ENCODE assay signal across 14 cellular contexts in the genomic region with DNA sequence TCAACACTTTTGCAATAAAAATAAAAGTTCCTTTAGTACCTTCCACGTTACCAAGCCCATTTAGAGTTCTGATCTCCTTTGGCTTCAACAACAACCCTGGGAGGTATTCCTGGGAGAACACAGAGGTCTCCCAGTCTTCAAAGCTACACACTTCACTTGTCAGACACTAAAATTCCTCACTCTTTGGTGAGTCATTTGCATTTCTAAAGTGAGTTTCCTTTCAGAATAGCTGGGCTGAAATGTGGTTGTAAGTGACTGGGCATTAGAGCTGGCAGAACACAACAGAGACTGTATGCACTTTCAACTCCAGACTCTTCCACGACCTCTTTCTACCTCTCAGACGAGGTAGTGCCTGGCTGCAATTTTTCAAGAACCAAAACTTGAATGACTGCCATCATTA. TPM values are rescaled to one million over a fixed set of nuclear protein-coding genes. Genes with fewer than 3 reads are reported as not detected.
DNase-seq lines count a peak whose midpoint lies in the region; ATAC-seq, FAIRE-seq and TF ChIP-seq lines count a peak whose summit lies in the region.
"Had no signal": no experiment of that assay in that cellular context is flagged by ENCODE, and none has a peak within 500 bp of the region (broad histone marks: within the 10 kb centered on the region; RNA-seq: fewer than 3 reads in every experiment).

No MANE protein-coding gene starts in this region.

- peak overlapping the region; percentile 67 for H3K4me2 ChIP-seq in astrocyte (ENCODE audit: low read length)

- ATAC-seq in HG02798 (IDR thresholded peaks at IDR 0.05; ENCODE audit: poor library complexity, unreplicated experiment), result no peak
- no peak for ATAC-seq in activated CD8-positive, alpha-beta memory T cell treated with anti-CD3 and anti-CD28 coated beads, Interleukin-2, amount 10 ng/mL, durations not matched to agents 7 days and 5 days
- ATAC-seq: gastroesophageal sphincter had no signal

- H3K9me3 Mint-ChIP-seq in astrocyte (ENCODE audit: unreplicated experiment), result peaks cover 5% of the 10 kb centered on the region
- H3K9me3 Mint-ChIP-seq in activated CD8-positive, alpha-beta memory T cell treated with anti-CD3 and anti-CD28 coated beads, Interleukin-2, amount 10 ng/mL, durations not matched to agents 7 days and 5 days (ENCODE audit: low read depth), result peaks cover 3% of the 10 kb centered on the region

- no peaks in the 10 kb centered on the region for H3K27me3 Mint-ChIP-seq in astrocyte (ENCODE audit: low read depth, unreplicated experiment)
- H3K27me3 Mint-ChIP-seq in activated CD8-positive, alpha-beta memory T cell treated with anti-CD3 and anti-CD28 coated beads, Interleukin-2, amount 10 ng/mL, durations not matched to agents 7 days and 5 days, result peaks cover 3% of the 10 kb centered on the region
- H3K27me3 Mint-ChIP-seq: activated naive CD8-positive, alpha-beta T cell treated with anti-CD3 and anti-CD28 coated beads for 36 hours had no signal

- CTCF ChIA-PET in HEK293 (lab: Yijun Ruan, JAX), result interaction anchor here (0.6 to 3.4 kb wide), 5 partner anchors 10 to 213 kb away, joined by 3 to 22 read pairs (median 3); no protein-coding TSS in a partner anchor
- CTCF ChIA-PET in activated CD8-positive, alpha-beta memory T cell treated with anti-CD3 and anti-CD28 coated beads, Interleukin-2, amount 10 ng/mL, durations not matched to agents 7 days and 5 days (lab: Charles Lee), result interaction anchor here (1.1 to 1.2 kb wide), 3 partner anchors 8 to 33 kb away, joined by 3 to 4 read pairs (median 3); partner anchors contain the start of gene F2RL1

- POLR2A ChIA-PET in HEK293 (lab: Yijun Ruan, JAX), result interaction anchor here (0.6 to 3.4 kb wide), 3 partner anchors 12 to 19 kb away, joined by 3 to 35 read pairs (median 13); partner anchors contain the start of gene F2RL1

- H3K36me3 Mint-ChIP-seq in astrocyte (ENCODE audit: low read depth, unreplicated experiment), result no peaks in the 10 kb centered on the region
- H3K36me3 Mint-ChIP-seq in activated CD8-positive, alpha-beta memory T cell treated with anti-CD3 and anti-CD28 coated beads, Interleukin-2, amount 10 ng/mL, durations not matched to agents 7 days and 5 days, result no peaks in the 10 kb centered on the region
- H3K36me3 Mint-ChIP-seq: activated naive CD8-positive, alpha-beta T cell treated with anti-CD3 and anti-CD28 coated beads for 36 hours had no signal

- H3K4me1 Mint-ChIP-seq in astrocyte (ENCODE audit: low read depth, unreplicated experiment), result peaks cover 45% of the 10 kb centered on the region
- H3K4me1 Mint-ChIP-seq in activated CD8-positive, alpha-beta memory T cell treated with anti-CD3 and anti-CD28 coated beads, Interleukin-2, amount 10 ng/mL, durations not matched to agents 7 days and 5 days, result no peaks in the 10 kb centered on the region
- H3K4me1 Mint-ChIP-seq: activated naive CD8-positive, alpha-beta T cell treated with anti-CD3 and anti-CD28 coated beads for 36 hours; naive B cell had no signal

- no peak overlapping the region for H3K4me3 ChIP-seq in HEK293 (ENCODE audit: low read depth, low read length)
- H3K4me3 ChIP-seq in astrocyte (ENCODE audit: insufficient read depth, low read depth, low read length), result no peak overlapping the region
- no peak overlapping the region for H3K4me3 ChIP-seq in suprapubic skin
- H3K4me3 ChIP-seq: gastroesophageal sphincter, MG63, thoracic aorta had no signal

- TF ChIP-seq CTCF in HEK293 (tag by site-specific recombination; IDR thresholded peaks at IDR 0.05) (no peak), astrocyte (IDR thresholded peaks at IDR 0.05; ENCODE audit: insufficient read depth, low read depth, low read length) (no peak), suprapubic skin (IDR thresholded peaks at IDR 0.05) (no peak)

- FAIRE-seq in astrocyte (lab: Jason Lieb, UNC), result peak; percentile 69

- peak overlapping the region; percentile 93 for H3K27ac Mint-ChIP-seq in astrocyte (ENCODE audit: unreplicated experiment)
- no peak overlapping the region for H3K27ac Mint-ChIP-seq in activated CD8-positive, alpha-beta memory T cell treated with anti-CD3 and anti-CD28 coated beads, Interleukin-2, amount 10 ng/mL, durations not matched to agents 7 days and 5 days
- H3K27ac Mint-ChIP-seq: activated naive CD8-positive, alpha-beta T cell treated with anti-CD3 and anti-CD28 coated beads for 36 hours; naive B cell had no signal

- peak; percentile 91 for DNase-seq in astrocyte (ENCODE audit: low read depth)
- DNase-seq in iPS DF 19.7 (ENCODE audit: low read depth, low spot score), result peak; percentile 89
- no peak for DNase-seq in suprapubic skin (ENCODE audit: low spot score in 2 of 2)
- DNase-seq in activated CD8-positive, alpha-beta memory T cell treated with anti-CD3 and anti-CD28 coated beads, Interleukin-2, amount 10 ng/mL, durations not matched to agents 7 days and 5 days, result no peak
- no peak for DNase-seq in activated gamma-delta T cell (lab: John Stamatoyannopoulos, UW)
- DNase-seq: activated naive CD8-positive, alpha-beta T cell treated with anti-CD3 and anti-CD28 coated beads for 36 hours; MG63; naive B cell; OCI-M1; stimulated activated CD4-positive, alpha-beta T cell treated with anti-CD3 and anti-CD28 coated beads, Interleukin-2, amount 100 ng/mL, for 24 hours had no signal

- H3K9me3 ChIP-seq in HEK293 (ENCODE audit: control insufficient read depth, insufficient read depth, low read depth, low read length) (no peaks in the 10 kb centered on the region), astrocyte (ENCODE audit: insufficient read depth, low read depth, low read length) (no peaks in the 10 kb centered on the region), suprapubic skin (no peaks in the 10 kb centered on the region)
- H3K9me3 ChIP-seq: gastroesophageal sphincter, MG63, thoracic aorta had no signal

- WGBS in suprapubic skin, result 63% methylated on average over 3 of the region's 3 CpGs

- H3K79me2 ChIP-seq in astrocyte (ENCODE audit: insufficient read depth, low read length), result no peaks in the 10 kb centered on the region

- H3K36me3 ChIP-seq in HEK293 (ENCODE audit: control insufficient read depth in 2 of 2, insufficient read depth in 1 of 2, low read length in 2 of 2), result no peaks in the 10 kb centered on the region
- no peaks in the 10 kb centered on the region for H3K36me3 ChIP-seq in astrocyte (ENCODE audit: insufficient read depth, low read length)
- H3K36me3 ChIP-seq in suprapubic skin, result no peaks in the 10 kb centered on the region
- H3K36me3 ChIP-seq: gastroesophageal sphincter, MG63, thoracic aorta had no signal

- no peaks in the 10 kb centered on the region for H4K20me1 ChIP-seq in astrocyte (ENCODE audit: insufficient read depth, low read length)

- no peak for TF ChIP-seq POLR2A in suprapubic skin (IDR thresholded peaks at IDR 0.05)

- TF ChIP-seq EP300 in suprapubic skin (IDR thresholded peaks at IDR 0.05), result no peak

- no peak overlapping the region for H3K27ac ChIP-seq in HEK293 (ENCODE audit: extremely low read depth, low read depth, low read length)
- H3K27ac ChIP-seq in astrocyte (ENCODE audit: low read depth, low read length), result peak overlapping the region; percentile 95
- H3K27ac ChIP-seq in suprapubic skin, result peak overlapping the region; percentile 16
- H3K27ac ChIP-seq: gastroesophageal sphincter, thoracic aorta had no signal

- peak overlapping the region; percentile 2 for H3K4me3 Mint-ChIP-seq in astrocyte (ENCODE audit: unreplicated experiment)
- H3K4me3 Mint-ChIP-seq in activated CD8-positive, alpha-beta memory T cell treated with anti-CD3 and anti-CD28 coated beads, Interleukin-2, amount 10 ng/mL, durations not matched to agents 7 days and 5 days, result no peak overlapping the region
- H3K4me3 Mint-ChIP-seq: activated naive CD8-positive, alpha-beta T cell treated with anti-CD3 and anti-CD28 coated beads for 36 hours; naive B cell had no signal

- H3K9ac ChIP-seq in astrocyte (ENCODE audit: low read length), result peak overlapping the region; percentile 76

- H3K4me1 ChIP-seq in HEK293 (ENCODE audit: control insufficient read depth, insufficient read depth, low read length), result peaks cover 4% of the 10 kb centered on the region
- peaks cover 51% of the 10 kb centered on the region for H3K4me1 ChIP-seq in astrocyte (ENCODE audit: insufficient read depth, low read length)
- H3K4me1 ChIP-seq in suprapubic skin, result peaks cover 37% of the 10 kb centered on the region
- H3K4me1 ChIP-seq: gastroesophageal sphincter had no signal

- H2AFZ ChIP-seq in astrocyte (ENCODE audit: low read depth, low read length), result no peak overlapping the region

- H3K27me3 ChIP-seq in astrocyte (ENCODE audit: insufficient read depth, low read length), result no peaks in the 10 kb centered on the region
- no peaks in the 10 kb centered on the region for H3K27me3 ChIP-seq in suprapubic skin
- H3K27me3 ChIP-seq: gastroesophageal sphincter, MG63 had no signal

TF ChIP-seq in HEK293, 187 proteins besides CTCF, POLR2A, EP300 and RAD21 (continues in another document):
- TF ChIP-seq ZNF140 (tag by site-specific recombination; IDR thresholded peaks at IDR 0.05) (no peak), ZNF623 (tag by site-specific recombination; IDR thresholded peaks at IDR 0.05) (no peak), ZNF664 (tag by site-specific recombination; IDR thresholded peaks at IDR 0.05) (no peak), ZBTB17 (tag by site-specific recombination; IDR thresholded peaks at IDR 0.05) (no peak)
- TF ChIP-seq, protein P1, sequence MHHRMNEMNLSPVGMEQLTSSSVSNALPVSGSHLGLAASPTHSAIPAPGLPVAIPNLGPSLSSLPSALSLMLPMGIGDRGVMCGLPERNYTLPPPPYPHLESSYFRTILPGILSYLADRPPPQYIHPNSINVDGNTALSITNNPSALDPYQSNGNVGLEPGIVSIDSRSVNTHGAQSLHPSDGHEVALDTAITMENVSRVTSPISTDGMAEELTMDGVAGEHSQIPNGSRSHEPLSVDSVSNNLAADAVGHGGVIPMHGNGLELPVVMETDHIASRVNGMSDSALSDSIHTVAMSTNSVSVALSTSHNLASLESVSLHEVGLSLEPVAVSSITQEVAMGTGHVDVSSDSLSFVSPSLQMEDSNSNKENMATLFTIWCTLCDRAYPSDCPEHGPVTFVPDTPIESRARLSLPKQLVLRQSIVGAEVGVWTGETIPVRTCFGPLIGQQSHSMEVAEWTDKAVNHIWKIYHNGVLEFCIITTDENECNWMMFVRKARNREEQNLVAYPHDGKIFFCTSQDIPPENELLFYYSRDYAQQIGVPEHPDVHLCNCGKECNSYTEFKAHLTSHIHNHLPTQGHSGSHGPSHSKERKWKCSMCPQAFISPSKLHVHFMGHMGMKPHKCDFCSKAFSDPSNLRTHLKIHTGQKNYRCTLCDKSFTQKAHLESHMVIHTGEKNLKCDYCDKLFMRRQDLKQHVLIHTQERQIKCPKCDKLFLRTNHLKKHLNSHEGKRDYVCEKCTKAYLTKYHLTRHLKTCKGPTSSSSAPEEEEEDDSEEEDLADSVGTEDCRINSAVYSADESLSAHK (tag by site-specific recombination; IDR thresholded peaks at IDR 0.05), result no peak

RNA-seq across cellular contexts. Expression of gene F2RL1, which starts 11.5 kb away (rescaled TPM):
- 140 and 164 TPM in 2 replicates for total RNA-seq in astrocyte
- 100 to 1,000 TPM in 2 of 4 donors, 10 to 100 TPM in 2; 20.8 to 107 (median 77.7) TPM for total RNA-seq in suprapubic skin
- under 1 TPM; 0.47 to 0.82 TPM for total RNA-seq in activated CD8-positive, alpha-beta memory T cell treated with anti-CD3 and anti-CD28 coated beads, Interleukin-2, amount 10 ng/mL, durations not matched to agents 7 days and 5 days

RNA-seq across cellular contexts. Expression of gene S100Z, which starts 42.5 kb away (rescaled TPM):
- total RNA-seq in astrocyte (not detected in 2 replicates), suprapubic skin (not detected)
- 1 to 10 TPM in 1 of 2 experiments, under 1 TPM in 1; 0.42 to 2.1 TPM for total RNA-seq in activated CD8-positive, alpha-beta memory T cell treated with anti-CD3 and anti-CD28 coated beads, Interleukin-2, amount 10 ng/mL, durations not matched to agents 7 days and 5 days
- total RNA-seq: gastroesophageal sphincter, thoracic aorta had no signal

Comparison
In these comparisons a context has a peak if more than half of its experiments do, and no peak if none do; other contexts are left out.
1. DNase-seq: peak in astrocyte (single experiment) and iPS DF 19.7 (single experiment); none in suprapubic skin (0 of 2), activated CD8-positive, alpha-beta memory T cell treated with anti-CD3 and anti-CD28 coated beads, Interleukin-2, amount 10 ng/mL, durations not matched to agents 7 days and 5 days (single experiment) and activated gamma-delta T cell (single experiment).
2. RNA of gene F2RL1, which starts 11.5 kb away (total RNA-seq): 140 to 164 TPM in astrocyte and 20.8 to 107 TPM in suprapubic skin; 0.47 to 0.82 TPM in activated CD8-positive, alpha-beta memory T cell treated with anti-CD3 and anti-CD28 coated beads, Interleukin-2, amount 10 ng/mL, durations not matched to agents 7 days and 5 days; every median in the first group is over 10 times any median in the second.